In genomic region chr16:89144681-89145080, GRCh38 we compare ENCODE assay signal across 3 cellular contexts.
TF ChIP-seq lines count a peak whose summit lies in the region.

No MANE protein-coding gene starts in this region.

TF ChIP-seq in SK-N-SH, 30 proteins besides CTCF, POLR2A, EP300 and RAD21 (continues in another document):
- no peak for TF ChIP-seq GABPA (IDR thresholded peaks at IDR 0.05; ENCODE audit: low read depth)
- TF ChIP-seq FOXM1 (IDR thresholded peaks at IDR 0.05; ENCODE audit: low read depth): no peak
- no peak for TF ChIP-seq FOXJ3 (CRISPR knock-in tag; IDR thresholded peaks at IDR 0.05)
- no peak for TF ChIP-seq TAF1 (IDR thresholded peaks at IDR 0.05; ENCODE audit: borderline replicate concordance, low read depth, low read length)
- TF ChIP-seq REST (IDR thresholded peaks at IDR 0.05; ENCODE audit: low read depth, low read length): no peak
- no peak for TF ChIP-seq RXRA (IDR thresholded peaks at IDR 0.05; ENCODE audit: borderline replicate concordance, low read depth)
- TF ChIP-seq SIN3A (IDR thresholded peaks at IDR 0.05; ENCODE audit: borderline replicate concordance, low read depth, low read length): no peak
- TF ChIP-seq TCF12 (IDR thresholded peaks at IDR 0.05): no peak
- no peak for TF ChIP-seq CHD2 (IDR thresholded peaks at IDR 0.05; ENCODE audit: low read length, partially characterized antibody)
- no peak for TF ChIP-seq ZBTB33 (IDR thresholded peaks at IDR 0.05; ENCODE audit: borderline replicate concordance, low read depth)
- TF ChIP-seq YY1 (IDR thresholded peaks at IDR 0.05; ENCODE audit: low read depth): no peak
- no peak for TF ChIP-seq POLR2AphosphoS5 (IDR thresholded peaks at IDR 0.05; ENCODE audit: low read depth, low read length)
- no peak for TF ChIP-seq MEF2A (IDR thresholded peaks at IDR 0.05; ENCODE audit: borderline replicate concordance, low read depth)
- TF ChIP-seq MAX (IDR thresholded peaks at IDR 0.05; ENCODE audit: low read depth): no peak
- no peak for TF ChIP-seq MXI1 (IDR thresholded peaks at IDR 0.05; ENCODE audit: low read depth, low read length)
- TF ChIP-seq EZH2phosphoT487 (IDR thresholded peaks at IDR 0.05; ENCODE audit: borderline replicate concordance, low read depth): no peak

TF ChIP-seq in SK-N-SH treated with all-trans-retinoic acid at 6 μM for 48 hours, 23 proteins besides CTCF, POLR2A, EP300 and RAD21:
- no peak for TF ChIP-seq CREB5 (CRISPR knock-in tag; IDR thresholded peaks at IDR 0.05; ENCODE audit: low read depth)
- no peak for TF ChIP-seq ESRRG (CRISPR knock-in tag; IDR thresholded peaks at IDR 0.05)
- TF ChIP-seq TSHZ2 (CRISPR knock-in tag; IDR thresholded peaks at IDR 0.05): no peak
- no peak for TF ChIP-seq ISL1 (CRISPR knock-in tag; IDR thresholded peaks at IDR 0.05)
- no peak for TF ChIP-seq BACH2 (CRISPR knock-in tag; IDR thresholded peaks at IDR 0.05; ENCODE audit: borderline replicate concordance)
- no peak for TF ChIP-seq TCF4 (CRISPR knock-in tag; IDR thresholded peaks at IDR 0.05; ENCODE audit: borderline replicate concordance)
- no peak for TF ChIP-seq ZNF70 (CRISPR knock-in tag; IDR thresholded peaks at IDR 0.05)
- TF ChIP-seq CSDC2 (CRISPR knock-in tag; IDR thresholded peaks at IDR 0.05): no peak
- no peak for TF ChIP-seq PATZ1 (CRISPR knock-in tag; IDR thresholded peaks at IDR 0.05; ENCODE audit: borderline replicate concordance)
- no peak for TF ChIP-seq CSRNP3 (CRISPR knock-in tag; IDR thresholded peaks at IDR 0.05)
- TF ChIP-seq ARNTL (CRISPR knock-in tag; IDR thresholded peaks at IDR 0.05; ENCODE audit: borderline replicate concordance, low read depth): no peak
- TF ChIP-seq PPARA (CRISPR knock-in tag; IDR thresholded peaks at IDR 0.05; ENCODE audit: borderline replicate concordance): no peak
- no peak for TF ChIP-seq ZNF8 (CRISPR knock-in tag; IDR thresholded peaks at IDR 0.05)
- no peak for TF ChIP-seq GLIS3 (CRISPR knock-in tag; IDR thresholded peaks at IDR 0.05)
- no peak for TF ChIP-seq ZFP3 (CRISPR knock-in tag; IDR thresholded peaks at IDR 0.05)
- TF ChIP-seq OSR1 (CRISPR knock-in tag; IDR thresholded peaks at IDR 0.05): no peak
- TF ChIP-seq TOX (CRISPR knock-in tag; IDR thresholded peaks at IDR 0.05; ENCODE audit: borderline replicate concordance): no peak
TF ChIP-seq in SK-N-SH treated with all-trans-retinoic acid at 6 μM for 48 hours: peak in this region for 0.

TF ChIP-seq in H1, 55 proteins besides CTCF, POLR2A, EP300 and RAD21:
- TF ChIP-seq SP1 (IDR thresholded peaks at IDR 0.05; ENCODE audit: low read depth, low read length) (no peak), JUND (IDR thresholded peaks at IDR 0.05; ENCODE audit: low read length) (no peak), ZNF274 (IDR thresholded peaks at IDR 0.05; ENCODE audit: borderline replicate concordance, extremely low read depth, low read length) (no peak), CHD7 (IDR thresholded peaks at IDR 0.05; ENCODE audit: insufficient replicate concordance, low read length) (no peak), ASH2L (IDR thresholded peaks at IDR 0.05; ENCODE audit: low read length) (no peak), HDAC6 (IDR thresholded peaks at IDR 0.05; ENCODE audit: low read depth, low read length) (no peak), CEBPB (IDR thresholded peaks at IDR 0.05; ENCODE audit: low read depth, low read length) (no peak), RNF2 (IDR thresholded peaks at IDR 0.05; ENCODE audit: borderline replicate concordance, low read depth, low read length, missing control alignments, poor library complexity, severe bottlenecking) (no peak), SP2 (IDR thresholded peaks at IDR 0.05; ENCODE audit: low read length) (no peak)
